22 cellular contexts compared by ENCODE assay signal in genomic region chr12:24049101-24049500, GRCh38.
DNase-seq lines count a peak whose midpoint lies in the region; ATAC-seq, FAIRE-seq and TF ChIP-seq lines count a peak whose summit lies in the region.
"Had no signal": no experiment of that assay in that cellular context is flagged by ENCODE, and none has a peak within 500 bp of the region (broad histone marks: within the 10 kb centered on the region; RNA-seq: fewer than 3 reads in every experiment).

No MANE protein-coding gene starts in this region.

- H3K9me1 ChIP-seq in K562 (ENCODE audit: control insufficient read depth, insufficient read depth, low read length) = no peaks in the 10 kb centered on the region

- TF ChIP-seq EP300 in K562 (IDR thresholded peaks at IDR 0.05; ENCODE audit: low read length) = no peak; the same call in 1 of the 2 replicates

- ATAC-seq in GM19463 (IDR thresholded peaks at IDR 0.05; ENCODE audit: unreplicated experiment) (peak; percentile 45), K562 (no peak), HG03521 (IDR thresholded peaks at IDR 0.05; ENCODE audit: unreplicated experiment) (no peak), pancreas (no peak), GM21786 (IDR thresholded peaks at IDR 0.05; ENCODE audit: unreplicated experiment) (no peak)
- ATAC-seq: GM23338 had no signal

- peak; percentile 16 for DNase-seq in M059J (ENCODE audit: low read depth)
- no peak for DNase-seq in K562 (ENCODE audit: extremely low read depth in 1 of 4, low spot score in 3 of 4)
- DNase-seq in pancreas = no peak
- DNase-seq: 8988T; AML-193; CD4-positive, alpha-beta memory T cell; COR-L47; DMS153; DMS79 treated with DMSO at 0.1 percent for 48 hours; EL; H7; IMR-90; KG1 had no signal

- no peak overlapping the region for H3K4me3 ChIP-seq in BLaER1
- H3K4me3 ChIP-seq in K562 = no peak overlapping the region
- H3K4me3 ChIP-seq in pancreas = no peak overlapping the region
- H3K4me3 ChIP-seq: GM23338 had no signal

- in situ Hi-C loops in K562 (cut with MboI) = no loop called here

- H3K79me2 ChIP-seq in K562 (ENCODE audit: control insufficient read depth, insufficient read depth, low read length) = no peaks in the 10 kb centered on the region

- H3K27me3 ChIP-seq in BLaER1 = no peaks in the 10 kb centered on the region
- H3K27me3 ChIP-seq in K562 (ENCODE audit: control insufficient read depth in 2 of 2, insufficient read depth in 2 of 2, low read length in 2 of 2) = no peaks in the 10 kb centered on the region
- H3K27me3 ChIP-seq in pancreas = no peaks in the 10 kb centered on the region

- H3K27ac ChIP-seq in BLaER1 (no peak overlapping the region), K562 (ENCODE audit: extremely low read depth, low read depth, low read length) (no peak overlapping the region), pancreas (no peak overlapping the region)
- H3K27ac ChIP-seq: C4-2B, HL-60 had no signal

- intact Hi-C loops in K562 (cut with micrococcal nuclease) (no loop called here), pancreas (cut with DNase I) (no loop called here)

- H3K36me3 ChIP-seq in BLaER1 (no peaks in the 10 kb centered on the region), K562 (ENCODE audit: control insufficient read depth, insufficient read depth, low read length) (no peaks in the 10 kb centered on the region), pancreas (no peaks in the 10 kb centered on the region)

- no peak for TF ChIP-seq POLR2A in K562 (conservative IDR thresholded peaks at IDR 0.05)

- TF ChIP-seq RAD21 in K562 (CRISPR knock-in tag; conservative IDR thresholded peaks at IDR 0.05 in 1 of 2, IDR thresholded peaks at IDR 0.05 in 1 of 2) = no peak

- no peak overlapping the region for H2AFZ ChIP-seq in K562 (ENCODE audit: low read depth, low read length)
- H2AFZ ChIP-seq: GM23338 had no signal

- WGBS in K562 (ENCODE audit: insufficient coverage, low coverage, missing lambda C conversion rate) = 28% methylated on average over 3 of the region's 3 CpGs
- WGBS in pancreas, 2 donors = 61% methylated on average over 3 of the region's 3 CpGs

- POLR2A ChIA-PET in K562 (lab: Yijun Ruan, JAX) = no interaction called here

- H3K9ac ChIP-seq in BLaER1 (no peak overlapping the region), K562 (ENCODE audit: insufficient read depth in 1 of 2, low read depth in 2 of 2, low read length in 2 of 2) (no peak overlapping the region)

- no peak for TF ChIP-seq CTCF in K562 (IDR thresholded peaks at IDR 0.05 in 2 of 3, conservative IDR thresholded peaks at IDR 0.05 in 1 of 3; ENCODE audit: insufficient read depth in 2 of 3, low read depth in 1 of 3, low read length in 3 of 3)
- TF ChIP-seq CTCF in pancreas (IDR thresholded peaks at IDR 0.05) = no peak

- H3K9me3 ChIP-seq in BLaER1 (peaks cover 15% of the 10 kb centered on the region), K562 (replicated peaks; ENCODE audit: control insufficient read depth, insufficient read depth, low read depth, low read length) (no peaks in the 10 kb centered on the region), pancreas (no peaks in the 10 kb centered on the region)

- H3K4me2 ChIP-seq in BLaER1 (peak overlapping the region; percentile 56), K562 (ENCODE audit: insufficient read depth, low read length) (no peak overlapping the region)
- H3K4me2 ChIP-seq: GM23338 had no signal

- CTCF ChIA-PET in K562 (lab: Yijun Ruan, JAX; ENCODE audit: low intra/inter-chr PET ratio) = no interaction called here

- H4K20me1 ChIP-seq in BLaER1 (no peaks in the 10 kb centered on the region), K562 (replicated peaks; ENCODE audit: control insufficient read depth, insufficient read depth, low read length) (no peaks in the 10 kb centered on the region)

- H3K4me1 ChIP-seq in BLaER1 = peaks cover 38% of the 10 kb centered on the region
- no peaks in the 10 kb centered on the region for H3K4me1 ChIP-seq in K562 (replicated peaks in 1 of 2; ENCODE audit: control insufficient read depth in 2 of 2, insufficient read depth in 2 of 2, low read length in 2 of 2)
- no peaks in the 10 kb centered on the region for H3K4me1 ChIP-seq in pancreas

- FAIRE-seq in K562 (lab: Jason Lieb, UNC) (no peak), pancreas (lab: Jason Lieb, UNC) (no peak)
- FAIRE-seq: G401.6, GM12892 had no signal

- BruUV-seq in K562 (replicated peaks; lab: Mats Ljungman, UMichigan) = no TSS peak

TF ChIP-seq in K562, 482 proteins besides CTCF, POLR2A, EP300 and RAD21:
- TF ChIP-seq ATF1 (CRISPR knock-in tag; IDR thresholded peaks at IDR 0.05) (no peak), ATF1 (tag; IDR thresholded peaks at IDR 0.05) (no peak), CBFA2T3 (IDR thresholded peaks at IDR 0.05) (peak; percentile 10; the same call in 1 of the 2 replicates), CHAMP1 (IDR thresholded peaks at IDR 0.05) (no peak), ZNF561 (CRISPR knock-in tag; conservative IDR thresholded peaks at IDR 0.05) (no peak)
